8 cellular contexts compared by ENCODE assay signal in genomic region chr18:74496508-74497307, GRCh38. TPM values are rescaled to one million over a fixed set of nuclear protein-coding genes. Genes with fewer than 3 reads are reported as not detected.
DNase-seq lines count a peak whose midpoint lies in the region; ATAC-seq and TF ChIP-seq lines count a peak whose summit lies in the region.

No MANE protein-coding gene starts in this region.

- TF ChIP-seq CTCF in AG10803 (conservative IDR thresholded peaks at IDR 0.05; ENCODE audit: low read length) = peak; percentile 28
- no peak for TF ChIP-seq CTCF in omental fat pad (IDR thresholded peaks at IDR 0.05)

- DNase-seq in AG10803 (ENCODE audit: low read depth) (peak; percentile 57), NCI-H69 (lab: John Stamatoyannopoulos, UW) (peak; percentile 82), glomerular visceral epithelial cell (ENCODE audit: extremely low spot score) (peak; percentile 60), omental fat pad (ENCODE audit: low spot score) (peak; percentile 27), NCI-H446 treated with DMSO at 0.1 percent for 48 hours (lab: John Stamatoyannopoulos, UW) (no peak)
- peak; percentile 13 for DNase-seq in activated gamma-delta T cell treated with anti-CD3 and anti-CD28 coated beads, Interleukin-2, amount 50 U/mL, for 16 hours (ENCODE audit: low read depth)

- H3K4me3 ChIP-seq in AG10803 (ENCODE audit: low read length) = peak overlapping the region; percentile 86

- ATAC-seq in GM18517 (IDR thresholded peaks at IDR 0.05; ENCODE audit: unreplicated experiment) (peak; percentile 22), HG03025 (IDR thresholded peaks at IDR 0.05; ENCODE audit: low FRiP score, unreplicated experiment) (peak; percentile 21), omental fat pad (ENCODE audit: low FRiP score) (peak; percentile 73)

RNA-seq across cellular contexts. Expression of gene CNDP2, which starts 0.5 kb away (rescaled TPM):
- total RNA-seq in omental fat pad = 100 to 1,000 TPM in 1 of 4 donors, 10 to 100 TPM in 3; 78.8 to 132 (median 89.3) TPM

RNA-seq across cellular contexts. Expression of gene CNDP1, which starts 37.6 kb away (rescaled TPM):
- total RNA-seq in omental fat pad = not detected

RNA-seq across cellular contexts. Expression of gene DIPK1C, which starts 39.6 kb away (rescaled TPM):
- total RNA-seq in omental fat pad = under 1 TPM in 1 of 4 donors, not detected in 3; 0.28 TPM

Comparison
In these comparisons a context has a peak if more than half of its experiments do, and no peak if none do; other contexts are left out.
1. ATAC-seq: peak in every context shown above with its lines; median percentile 73 in omental fat pad; 22 in GM18517; 21 in HG03025.